In the genomic region with DNA sequence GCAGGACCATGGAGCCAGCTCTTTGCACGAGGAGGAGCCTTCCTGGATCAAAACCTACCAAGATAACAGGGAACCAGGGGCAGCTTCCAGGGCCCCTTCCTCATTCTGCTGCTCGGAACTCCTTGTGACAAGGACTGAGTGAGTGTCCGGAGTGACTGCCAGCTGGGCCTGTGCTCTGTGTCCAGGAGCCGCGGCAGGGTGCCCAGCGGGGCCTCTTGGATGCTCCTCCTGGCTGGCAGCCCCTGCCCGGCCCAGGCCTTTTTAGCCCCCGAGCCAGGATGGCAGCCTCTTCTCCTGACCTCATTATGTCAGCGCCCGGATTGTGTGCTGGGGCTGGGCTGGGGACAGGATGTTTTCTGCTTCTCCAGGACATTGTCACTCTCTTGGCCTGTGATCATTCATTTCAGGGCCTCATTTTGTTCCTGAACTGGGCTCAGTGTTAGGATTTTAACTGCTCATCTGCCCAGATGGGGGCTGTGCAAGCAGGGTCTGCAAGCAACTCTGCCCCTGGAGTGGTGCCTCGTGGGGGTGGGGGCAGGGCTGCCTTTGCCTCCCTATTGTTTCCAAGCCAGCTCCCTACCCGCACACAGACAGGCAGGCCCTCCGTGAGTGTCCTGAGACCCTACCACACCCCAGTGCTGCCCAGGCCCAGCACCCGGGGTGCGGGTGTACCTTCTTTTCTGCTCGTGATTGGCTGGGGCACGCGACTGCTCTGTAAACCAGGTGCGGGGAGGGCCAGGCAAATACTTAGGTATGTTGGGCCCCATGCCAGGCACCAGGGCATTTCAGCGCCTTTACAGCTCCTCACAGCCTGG, we compare ENCODE assay signal across 1 cellular context.
TF ChIP-seq lines count a peak whose summit lies in the region.

No MANE protein-coding gene starts in this region.

TF ChIP-seq in HepG2, 621 proteins besides CTCF, POLR2A, EP300 and RAD21 (continued from another document):
- TF ChIP-seq, protein P1, sequence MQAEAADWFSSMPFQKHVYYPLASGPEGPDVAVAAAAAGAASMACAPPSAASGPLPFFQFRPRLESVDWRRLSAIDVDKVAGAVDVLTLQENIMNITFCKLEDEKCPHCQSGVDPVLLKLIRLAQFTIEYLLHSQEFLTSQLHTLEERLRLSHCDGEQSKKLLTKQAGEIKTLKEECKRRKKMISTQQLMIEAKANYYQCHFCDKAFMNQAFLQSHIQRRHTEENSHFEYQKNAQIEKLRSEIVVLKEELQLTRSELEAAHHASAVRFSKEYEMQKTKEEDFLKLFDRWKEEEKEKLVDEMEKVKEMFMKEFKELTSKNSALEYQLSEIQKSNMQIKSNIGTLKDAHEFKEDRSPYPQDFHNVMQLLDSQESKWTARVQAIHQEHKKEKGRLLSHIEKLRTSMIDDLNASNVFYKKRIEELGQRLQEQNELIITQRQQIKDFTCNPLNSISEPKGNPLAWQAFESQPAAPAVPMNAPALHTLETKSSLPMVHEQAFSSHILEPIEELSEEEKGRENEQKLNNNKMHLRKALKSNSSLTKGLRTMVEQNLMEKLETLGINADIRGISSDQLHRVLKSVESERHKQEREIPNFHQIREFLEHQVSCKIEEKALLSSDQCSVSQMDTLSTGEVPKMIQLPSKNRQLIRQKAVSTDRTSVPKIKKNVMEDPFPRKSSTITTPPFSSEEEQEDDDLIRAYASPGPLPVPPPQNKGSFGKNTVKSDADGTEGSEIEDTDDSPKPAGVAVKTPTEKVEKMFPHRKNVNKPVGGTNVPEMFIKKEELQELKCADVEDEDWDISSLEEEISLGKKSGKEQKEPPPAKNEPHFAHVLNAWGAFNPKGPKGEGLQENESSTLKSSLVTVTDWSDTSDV (CRISPR knock-in tag; IDR thresholded peaks at IDR 0.05), result no peak
- TF ChIP-seq FOSL1 (CRISPR knock-in tag; IDR thresholded peaks at IDR 0.05; ENCODE audit: borderline replicate concordance) (no peak), DMAP1 (CRISPR knock-in tag; IDR thresholded peaks at IDR 0.05) (no peak), ZNF577 (CRISPR knock-in tag; IDR thresholded peaks at IDR 0.05; ENCODE audit: borderline replicate concordance, low read depth) (no peak), ZMAT3 (CRISPR knock-in tag; conservative IDR thresholded peaks at IDR 0.05) (no peak), SALL2 (CRISPR knock-in tag; IDR thresholded peaks at IDR 0.05) (no peak), RARA (CRISPR knock-in tag; IDR thresholded peaks at IDR 0.05) (no peak)
- TF ChIP-seq, protein P2, sequence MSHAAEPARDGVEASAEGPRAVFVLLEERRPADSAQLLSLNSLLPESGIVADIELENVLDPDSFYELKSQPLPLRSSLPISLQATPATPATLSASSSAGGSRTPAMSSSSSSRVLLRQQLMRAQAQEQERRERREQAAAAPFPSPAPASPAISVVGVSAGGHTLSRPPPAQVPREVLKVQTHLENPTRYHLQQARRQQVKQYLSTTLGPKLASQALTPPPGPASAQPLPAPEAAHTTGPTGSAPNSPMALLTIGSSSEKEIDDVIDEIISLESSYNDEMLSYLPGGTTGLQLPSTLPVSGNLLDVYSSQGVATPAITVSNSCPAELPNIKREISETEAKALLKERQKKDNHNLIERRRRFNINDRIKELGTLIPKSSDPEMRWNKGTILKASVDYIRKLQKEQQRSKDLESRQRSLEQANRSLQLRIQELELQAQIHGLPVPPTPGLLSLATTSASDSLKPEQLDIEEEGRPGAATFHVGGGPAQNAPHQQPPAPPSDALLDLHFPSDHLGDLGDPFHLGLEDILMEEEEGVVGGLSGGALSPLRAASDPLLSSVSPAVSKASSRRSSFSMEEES (CRISPR knock-in tag; IDR thresholded peaks at IDR 0.05), result no peak
- TF ChIP-seq, protein P3, sequence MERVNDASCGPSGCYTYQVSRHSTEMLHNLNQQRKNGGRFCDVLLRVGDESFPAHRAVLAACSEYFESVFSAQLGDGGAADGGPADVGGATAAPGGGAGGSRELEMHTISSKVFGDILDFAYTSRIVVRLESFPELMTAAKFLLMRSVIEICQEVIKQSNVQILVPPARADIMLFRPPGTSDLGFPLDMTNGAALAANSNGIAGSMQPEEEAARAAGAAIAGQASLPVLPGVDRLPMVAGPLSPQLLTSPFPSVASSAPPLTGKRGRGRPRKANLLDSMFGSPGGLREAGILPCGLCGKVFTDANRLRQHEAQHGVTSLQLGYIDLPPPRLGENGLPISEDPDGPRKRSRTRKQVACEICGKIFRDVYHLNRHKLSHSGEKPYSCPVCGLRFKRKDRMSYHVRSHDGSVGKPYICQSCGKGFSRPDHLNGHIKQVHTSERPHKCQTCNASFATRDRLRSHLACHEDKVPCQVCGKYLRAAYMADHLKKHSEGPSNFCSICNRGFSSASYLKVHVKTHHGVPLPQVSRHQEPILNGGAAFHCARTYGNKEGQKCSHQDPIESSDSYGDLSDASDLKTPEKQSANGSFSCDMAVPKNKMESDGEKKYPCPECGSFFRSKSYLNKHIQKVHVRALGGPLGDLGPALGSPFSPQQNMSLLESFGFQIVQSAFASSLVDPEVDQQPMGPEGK (CRISPR knock-in tag; IDR thresholded peaks at IDR 0.05), result no peak
- TF ChIP-seq, protein P4, sequence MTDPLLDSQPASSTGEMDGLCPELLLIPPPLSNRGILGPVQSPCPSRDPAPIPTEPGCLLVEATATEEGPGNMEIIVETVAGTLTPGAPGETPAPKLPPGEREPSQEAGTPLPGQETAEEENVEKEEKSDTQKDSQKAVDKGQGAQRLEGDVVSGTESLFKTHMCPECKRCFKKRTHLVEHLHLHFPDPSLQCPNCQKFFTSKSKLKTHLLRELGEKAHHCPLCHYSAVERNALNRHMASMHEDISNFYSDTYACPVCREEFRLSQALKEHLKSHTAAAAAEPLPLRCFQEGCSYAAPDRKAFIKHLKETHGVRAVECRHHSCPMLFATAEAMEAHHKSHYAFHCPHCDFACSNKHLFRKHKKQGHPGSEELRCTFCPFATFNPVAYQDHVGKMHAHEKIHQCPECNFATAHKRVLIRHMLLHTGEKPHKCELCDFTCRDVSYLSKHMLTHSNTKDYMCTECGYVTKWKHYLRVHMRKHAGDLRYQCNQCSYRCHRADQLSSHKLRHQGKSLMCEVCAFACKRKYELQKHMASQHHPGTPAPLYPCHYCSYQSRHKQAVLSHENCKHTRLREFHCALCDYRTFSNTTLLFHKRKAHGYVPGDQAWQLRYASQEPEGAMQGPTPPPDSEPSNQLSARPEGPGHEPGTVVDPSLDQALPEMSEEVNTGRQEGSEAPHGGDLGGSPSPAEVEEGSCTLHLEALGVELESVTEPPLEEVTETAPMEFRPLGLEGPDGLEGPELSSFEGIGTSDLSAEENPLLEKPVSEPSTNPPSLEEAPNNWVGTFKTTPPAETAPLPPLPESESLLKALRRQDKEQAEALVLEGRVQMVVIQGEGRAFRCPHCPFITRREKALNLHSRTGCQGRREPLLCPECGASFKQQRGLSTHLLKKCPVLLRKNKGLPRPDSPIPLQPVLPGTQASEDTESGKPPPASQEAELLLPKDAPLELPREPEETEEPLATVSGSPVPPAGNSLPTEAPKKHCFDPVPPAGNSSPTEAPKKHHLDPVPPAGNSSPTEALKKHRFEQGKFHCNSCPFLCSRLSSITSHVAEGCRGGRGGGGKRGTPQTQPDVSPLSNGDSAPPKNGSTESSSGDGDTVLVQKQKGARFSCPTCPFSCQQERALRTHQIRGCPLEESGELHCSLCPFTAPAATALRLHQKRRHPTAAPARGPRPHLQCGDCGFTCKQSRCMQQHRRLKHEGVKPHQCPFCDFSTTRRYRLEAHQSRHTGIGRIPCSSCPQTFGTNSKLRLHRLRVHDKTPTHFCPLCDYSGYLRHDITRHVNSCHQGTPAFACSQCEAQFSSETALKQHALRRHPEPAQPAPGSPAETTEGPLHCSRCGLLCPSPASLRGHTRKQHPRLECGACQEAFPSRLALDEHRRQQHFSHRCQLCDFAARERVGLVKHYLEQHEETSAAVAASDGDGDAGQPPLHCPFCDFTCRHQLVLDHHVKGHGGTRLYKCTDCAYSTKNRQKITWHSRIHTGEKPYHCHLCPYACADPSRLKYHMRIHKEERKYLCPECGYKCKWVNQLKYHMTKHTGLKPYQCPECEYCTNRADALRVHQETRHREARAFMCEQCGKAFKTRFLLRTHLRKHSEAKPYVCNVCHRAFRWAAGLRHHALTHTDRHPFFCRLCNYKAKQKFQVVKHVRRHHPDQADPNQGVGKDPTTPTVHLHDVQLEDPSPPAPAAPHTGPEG (CRISPR knock-in tag; IDR thresholded peaks at IDR 0.05), result no peak
- TF ChIP-seq, protein P5, sequence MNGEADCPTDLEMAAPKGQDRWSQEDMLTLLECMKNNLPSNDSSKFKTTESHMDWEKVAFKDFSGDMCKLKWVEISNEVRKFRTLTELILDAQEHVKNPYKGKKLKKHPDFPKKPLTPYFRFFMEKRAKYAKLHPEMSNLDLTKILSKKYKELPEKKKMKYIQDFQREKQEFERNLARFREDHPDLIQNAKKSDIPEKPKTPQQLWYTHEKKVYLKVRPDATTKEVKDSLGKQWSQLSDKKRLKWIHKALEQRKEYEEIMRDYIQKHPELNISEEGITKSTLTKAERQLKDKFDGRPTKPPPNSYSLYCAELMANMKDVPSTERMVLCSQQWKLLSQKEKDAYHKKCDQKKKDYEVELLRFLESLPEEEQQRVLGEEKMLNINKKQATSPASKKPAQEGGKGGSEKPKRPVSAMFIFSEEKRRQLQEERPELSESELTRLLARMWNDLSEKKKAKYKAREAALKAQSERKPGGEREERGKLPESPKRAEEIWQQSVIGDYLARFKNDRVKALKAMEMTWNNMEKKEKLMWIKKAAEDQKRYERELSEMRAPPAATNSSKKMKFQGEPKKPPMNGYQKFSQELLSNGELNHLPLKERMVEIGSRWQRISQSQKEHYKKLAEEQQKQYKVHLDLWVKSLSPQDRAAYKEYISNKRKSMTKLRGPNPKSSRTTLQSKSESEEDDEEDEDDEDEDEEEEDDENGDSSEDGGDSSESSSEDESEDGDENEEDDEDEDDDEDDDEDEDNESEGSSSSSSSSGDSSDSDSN (CRISPR knock-in tag; IDR thresholded peaks at IDR 0.05), result no peak
- TF ChIP-seq, protein P6, sequence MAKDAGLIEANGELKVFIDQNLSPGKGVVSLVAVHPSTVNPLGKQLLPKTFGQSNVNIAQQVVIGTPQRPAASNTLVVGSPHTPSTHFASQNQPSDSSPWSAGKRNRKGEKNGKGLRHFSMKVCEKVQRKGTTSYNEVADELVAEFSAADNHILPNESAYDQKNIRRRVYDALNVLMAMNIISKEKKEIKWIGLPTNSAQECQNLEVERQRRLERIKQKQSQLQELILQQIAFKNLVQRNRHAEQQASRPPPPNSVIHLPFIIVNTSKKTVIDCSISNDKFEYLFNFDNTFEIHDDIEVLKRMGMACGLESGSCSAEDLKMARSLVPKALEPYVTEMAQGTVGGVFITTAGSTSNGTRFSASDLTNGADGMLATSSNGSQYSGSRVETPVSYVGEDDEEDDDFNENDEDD (CRISPR knock-in tag; IDR thresholded peaks at IDR 0.05; ENCODE audit: borderline replicate concordance), result no peak
- TF ChIP-seq, protein P7, sequence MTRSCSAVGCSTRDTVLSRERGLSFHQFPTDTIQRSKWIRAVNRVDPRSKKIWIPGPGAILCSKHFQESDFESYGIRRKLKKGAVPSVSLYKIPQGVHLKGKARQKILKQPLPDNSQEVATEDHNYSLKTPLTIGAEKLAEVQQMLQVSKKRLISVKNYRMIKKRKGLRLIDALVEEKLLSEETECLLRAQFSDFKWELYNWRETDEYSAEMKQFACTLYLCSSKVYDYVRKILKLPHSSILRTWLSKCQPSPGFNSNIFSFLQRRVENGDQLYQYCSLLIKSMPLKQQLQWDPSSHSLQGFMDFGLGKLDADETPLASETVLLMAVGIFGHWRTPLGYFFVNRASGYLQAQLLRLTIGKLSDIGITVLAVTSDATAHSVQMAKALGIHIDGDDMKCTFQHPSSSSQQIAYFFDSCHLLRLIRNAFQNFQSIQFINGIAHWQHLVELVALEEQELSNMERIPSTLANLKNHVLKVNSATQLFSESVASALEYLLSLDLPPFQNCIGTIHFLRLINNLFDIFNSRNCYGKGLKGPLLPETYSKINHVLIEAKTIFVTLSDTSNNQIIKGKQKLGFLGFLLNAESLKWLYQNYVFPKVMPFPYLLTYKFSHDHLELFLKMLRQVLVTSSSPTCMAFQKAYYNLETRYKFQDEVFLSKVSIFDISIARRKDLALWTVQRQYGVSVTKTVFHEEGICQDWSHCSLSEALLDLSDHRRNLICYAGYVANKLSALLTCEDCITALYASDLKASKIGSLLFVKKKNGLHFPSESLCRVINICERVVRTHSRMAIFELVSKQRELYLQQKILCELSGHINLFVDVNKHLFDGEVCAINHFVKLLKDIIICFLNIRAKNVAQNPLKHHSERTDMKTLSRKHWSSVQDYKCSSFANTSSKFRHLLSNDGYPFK (CRISPR knock-in tag; IDR thresholded peaks at IDR 0.05; ENCODE audit: borderline replicate concordance), result no peak
- TF ChIP-seq, protein P8, sequence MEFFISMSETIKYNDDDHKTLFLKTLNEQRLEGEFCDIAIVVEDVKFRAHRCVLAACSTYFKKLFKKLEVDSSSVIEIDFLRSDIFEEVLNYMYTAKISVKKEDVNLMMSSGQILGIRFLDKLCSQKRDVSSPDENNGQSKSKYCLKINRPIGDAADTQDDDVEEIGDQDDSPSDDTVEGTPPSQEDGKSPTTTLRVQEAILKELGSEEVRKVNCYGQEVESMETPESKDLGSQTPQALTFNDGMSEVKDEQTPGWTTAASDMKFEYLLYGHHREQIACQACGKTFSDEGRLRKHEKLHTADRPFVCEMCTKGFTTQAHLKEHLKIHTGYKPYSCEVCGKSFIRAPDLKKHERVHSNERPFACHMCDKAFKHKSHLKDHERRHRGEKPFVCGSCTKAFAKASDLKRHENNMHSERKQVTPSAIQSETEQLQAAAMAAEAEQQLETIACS (CRISPR knock-in tag; IDR thresholded peaks at IDR 0.05), result no peak
